Comparison of ENCODE assay signal across 23 cellular contexts in the genomic region with DNA sequence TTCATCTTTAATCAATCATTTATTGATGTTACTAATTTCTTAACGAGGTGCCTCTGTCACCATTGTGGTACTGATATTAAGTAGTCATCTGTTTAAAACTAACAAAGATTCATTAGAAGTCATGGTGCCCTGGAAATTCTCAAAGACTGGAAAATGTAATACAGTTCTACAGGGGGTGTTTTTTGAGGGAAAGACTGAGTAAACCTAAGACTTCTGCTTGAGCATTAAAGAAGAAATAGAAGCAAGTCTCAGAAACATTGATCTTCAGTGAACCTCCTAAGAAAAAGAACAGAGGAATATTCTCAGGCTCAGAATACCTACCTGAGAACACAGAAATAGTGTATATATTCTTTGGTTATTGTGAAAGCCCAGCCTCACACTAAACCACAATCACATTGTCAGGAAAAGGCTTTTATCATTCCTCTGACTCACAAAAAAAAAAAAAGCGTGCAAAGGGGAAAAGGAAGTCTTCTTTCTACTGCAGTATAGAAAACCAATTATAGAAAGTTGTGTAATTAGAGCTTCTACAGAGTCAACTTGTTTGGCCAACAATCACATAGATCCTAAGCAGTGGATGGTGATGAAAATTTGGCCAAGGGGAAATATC.
DNase-seq lines count a peak whose midpoint lies in the region; ATAC-seq, FAIRE-seq and TF ChIP-seq lines count a peak whose summit lies in the region.
"Had no signal": no experiment of that assay in that cellular context is flagged by ENCODE, and none has a peak within 500 bp of the region (broad histone marks: within the 10 kb centered on the region; RNA-seq: fewer than 3 reads in every experiment).

No MANE protein-coding gene starts in this region.

- no TSS peak for BruUV-seq in PC-3 (replicated peaks; lab: Mats Ljungman, UMichigan)

- no peak overlapping the region for H3K27ac ChIP-seq in PC-3 (ENCODE audit: low read length)
- H3K27ac ChIP-seq: right atrium auricular region had no signal

- H3K4me1 Mint-ChIP-seq in natural killer cell treated with Interleukin-12 subunit alpha and Interleukin-12 subunit beta and Interleukin-15 and Interleukin-18, amount 100 ng/mL, for 72 hours (ENCODE audit: low read depth in 2 of 2): peaks cover 0 to 8% of the 10 kb centered on the region in 2 donors
- peaks cover 6 to 8% of the 10 kb centered on the region in 2 donors for H3K4me1 Mint-ChIP-seq in natural killer cell
- H3K4me1 Mint-ChIP-seq: stimulated activated memory B cell treated with anti-CD40 and anti-IgM and Interleukin-4, amounts not matched to agents 10 μg/mL and 1 μg/mL and 100 μg/mL, for 72 hours had no signal

- POLR2A ChIA-PET in PC-3 (lab: Charles Lee; ENCODE audit: unreplicated experiment): no interaction called here

- H3K9ac ChIP-seq in PC-3 (ENCODE audit: low read length): no peak overlapping the region

- H3K9me3 ChIP-seq in PC-3 (ENCODE audit: low read length): no peaks in the 10 kb centered on the region
- H3K9me3 ChIP-seq: right atrium auricular region had no signal

- intact Hi-C loops in natural killer cell (cut with micrococcal nuclease): no loop called here
- intact Hi-C loops in PC-3 (cut with micrococcal nuclease): no loop called here

- H3K27me3 ChIP-seq in PC-3 (ENCODE audit: low read length): no peaks in the 10 kb centered on the region
- peaks cover 2% of the 10 kb centered on the region for H3K27me3 ChIP-seq in bronchial epithelial cell (ENCODE audit: control insufficient read depth, insufficient read depth, low read length)
- H3K27me3 ChIP-seq: right atrium auricular region had no signal

- peak overlapping the region; percentile 11 for H3K4me3 Mint-ChIP-seq in natural killer cell treated with Interleukin-12 subunit alpha and Interleukin-12 subunit beta and Interleukin-15 and Interleukin-18, amount 100 ng/mL, for 72 hours
- no peak overlapping the region for H3K4me3 Mint-ChIP-seq in natural killer cell
- H3K4me3 Mint-ChIP-seq: activated T-helper 1 cell treated with anti-CD3 and anti-CD28 coated beads, Interleukin-12 subunit alpha, Interleukin-12 subunit beta, Interleukin-2, Interleukin-4 antibody, amounts not matched to agents 30 ng/mL and 10 ng/mL and 1 ng/mL, durations not matched to agents 14 hours and 24 hours and 36 hours; CD8-positive, alpha-beta T cell; immature natural killer cell; stimulated activated memory B cell treated with anti-CD40 and anti-IgM and Interleukin-4, amounts not matched to agents 10 μg/mL and 1 μg/mL and 100 μg/mL, for 72 hours; WTC11 had no signal

- no peaks in the 10 kb centered on the region for H3K9me3 Mint-ChIP-seq in natural killer cell treated with Interleukin-12 subunit alpha and Interleukin-12 subunit beta and Interleukin-15 and Interleukin-18, amount 100 ng/mL, for 72 hours
- H3K9me3 Mint-ChIP-seq in natural killer cell: no peaks in the 10 kb centered on the region
- H3K9me3 Mint-ChIP-seq: activated T-helper 1 cell treated with anti-CD3 and anti-CD28 coated beads, Interleukin-12 subunit alpha, Interleukin-12 subunit beta, Interleukin-2, Interleukin-4 antibody, amounts not matched to agents 30 ng/mL and 10 ng/mL and 1 ng/mL, durations not matched to agents 14 hours and 24 hours and 36 hours; CD8-positive, alpha-beta T cell; immature natural killer cell; stimulated activated memory B cell treated with anti-CD40 and anti-IgM and Interleukin-4, amounts not matched to agents 10 μg/mL and 1 μg/mL and 100 μg/mL, for 72 hours; WTC11 had no signal

- no peak overlapping the region for H2AFZ ChIP-seq in PC-3 (ENCODE audit: low read length)

- no peaks in the 10 kb centered on the region for H3F3A ChIP-seq in PC-3 (ENCODE audit: low read length, unreplicated experiment)

- H3K27me3 Mint-ChIP-seq in natural killer cell treated with Interleukin-12 subunit alpha and Interleukin-12 subunit beta and Interleukin-15 and Interleukin-18, amount 100 ng/mL, for 72 hours: no peaks in the 10 kb centered on the region
- peaks cover 0 to 2% of the 10 kb centered on the region in 2 donors for H3K27me3 Mint-ChIP-seq in natural killer cell (ENCODE audit: low read depth in 2 of 2)
- H3K27me3 Mint-ChIP-seq: stimulated activated memory B cell treated with anti-CD40 and anti-IgM and Interleukin-4, amounts not matched to agents 10 μg/mL and 1 μg/mL and 100 μg/mL, for 72 hours had no signal

- H3K36me3 Mint-ChIP-seq in natural killer cell treated with Interleukin-12 subunit alpha and Interleukin-12 subunit beta and Interleukin-15 and Interleukin-18, amount 100 ng/mL, for 72 hours: no peaks in the 10 kb centered on the region
- no peaks in the 10 kb centered on the region for H3K36me3 Mint-ChIP-seq in natural killer cell
- H3K36me3 Mint-ChIP-seq: CD8-positive, alpha-beta T cell; immature natural killer cell; stimulated activated memory B cell treated with anti-CD40 and anti-IgM and Interleukin-4, amounts not matched to agents 10 μg/mL and 1 μg/mL and 100 μg/mL, for 72 hours; WTC11 had no signal

- H3K79me2 ChIP-seq in PC-3 (ENCODE audit: low read length): no peaks in the 10 kb centered on the region

- no peaks in the 10 kb centered on the region for H4K20me1 ChIP-seq in PC-3 (ENCODE audit: low read length)

- H3K4me3 ChIP-seq in PC-3 (ENCODE audit: low read length): no peak overlapping the region
- no peak overlapping the region for H3K4me3 ChIP-seq in bronchial epithelial cell (ENCODE audit: low read depth, low read length)
- H3K4me3 ChIP-seq: right atrium auricular region had no signal

- no peak for FAIRE-seq in bronchial epithelial cell (lab: Jason Lieb, UNC)
- FAIRE-seq: GM12892 had no signal

- no peak for TF ChIP-seq CTCF in natural killer cell (IDR thresholded peaks at IDR 0.05)
- no peak for TF ChIP-seq CTCF in PC-3 (conservative IDR thresholded peaks at IDR 0.05; ENCODE audit: low read depth, low read length)
- TF ChIP-seq CTCF in bronchial epithelial cell (IDR thresholded peaks at IDR 0.05; ENCODE audit: insufficient read depth, low read length, severe bottlenecking): no peak

- peaks cover 6% of the 10 kb centered on the region; the same call in 1 of the 2 replicates for H3K4me1 ChIP-seq in PC-3 (ENCODE audit: insufficient read depth, low read length)
- H3K4me1 ChIP-seq: right atrium auricular region had no signal

- CTCF ChIA-PET in PC-3 (lab: Charles Lee): no interaction called here

- H3K36me3 ChIP-seq in PC-3 (ENCODE audit: low read depth, low read length): no peaks in the 10 kb centered on the region
- no peaks in the 10 kb centered on the region for H3K36me3 ChIP-seq in bronchial epithelial cell (ENCODE audit: control insufficient read depth, insufficient read depth, low read length)
- H3K36me3 ChIP-seq: right atrium auricular region had no signal

- ATAC-seq in natural killer cell treated with Interleukin-12 subunit alpha and Interleukin-12 subunit beta and Interleukin-15 and Interleukin-18, amount 100 ng/mL, for 72 hours: peak; percentile 70 to 78
- ATAC-seq in natural killer cell: no peak
- no peak for ATAC-seq in PC-3
- ATAC-seq: CD8-positive, alpha-beta T cell; stimulated activated memory B cell treated with anti-CD40 and anti-IgM and Interleukin-4, amounts not matched to agents 10 μg/mL and 1 μg/mL and 100 μg/mL, for 72 hours; WTC11 had no signal

- H3K4me2 ChIP-seq in PC-3 (ENCODE audit: low read length): no peak overlapping the region

- no peaks in the 10 kb centered on the region for H3K9me2 ChIP-seq in PC-3 (replicated peaks; ENCODE audit: low read length)

- H3K27ac Mint-ChIP-seq in natural killer cell treated with Interleukin-12 subunit alpha and Interleukin-12 subunit beta and Interleukin-15 and Interleukin-18, amount 100 ng/mL, for 72 hours: peak overlapping the region in 1 of 2 donors; percentile 26
- no peak overlapping the region for H3K27ac Mint-ChIP-seq in natural killer cell
- H3K27ac Mint-ChIP-seq: activated T-helper 1 cell treated with anti-CD3 and anti-CD28 coated beads, Interleukin-12 subunit alpha, Interleukin-12 subunit beta, Interleukin-2, Interleukin-4 antibody, amounts not matched to agents 30 ng/mL and 10 ng/mL and 1 ng/mL, durations not matched to agents 14 hours and 24 hours and 36 hours; CD8-positive, alpha-beta T cell; stimulated activated memory B cell treated with anti-CD40 and anti-IgM and Interleukin-4, amounts not matched to agents 10 μg/mL and 1 μg/mL and 100 μg/mL, for 72 hours; WTC11 had no signal

- no peak for DNase-seq in natural killer cell treated with Interleukin-12 subunit alpha and Interleukin-12 subunit beta and Interleukin-15 and Interleukin-18, amount 100 ng/mL, for 72 hours (ENCODE audit: low spot score)
- no peak for DNase-seq in natural killer cell
- DNase-seq in PC-3: peak; percentile 9
- DNase-seq in bronchial epithelial cell (ENCODE audit: low read depth): peak; percentile 71
- no peak for DNase-seq in stimulated activated CD4-positive, alpha-beta T cell treated with anti-CD3 and anti-CD28 coated beads, Interleukin-15, amount 100 ng/mL, for 24 hours
- no peak for DNase-seq in mucosa of gallbladder (ENCODE audit: low spot score)
- no peak for DNase-seq in NCI-H446 treated with DMSO at 0.1 percent for 48 hours (lab: John Stamatoyannopoulos, UW)
- DNase-seq in iPS-NIHi7 (ENCODE audit: extremely low spot score): no peak
- DNase-seq: amygdala; CD8-positive, alpha-beta T cell; cerebellar nuclear complex; DMS53; effector memory CD4-positive, alpha-beta T cell; head of caudate nucleus; immature natural killer cell; NCI-H187; Right ventricle myocardium superior; T-helper 2 cell had no signal

Comparison
In these comparisons a context has a peak if more than half of its experiments do, and no peak if none do; other contexts are left out.
1. ATAC-seq: peak in natural killer cell treated with Interleukin-12 subunit alpha and Interleukin-12 subunit beta and Interleukin-15 and Interleukin-18, amount 100 ng/mL, for 72 hours (2 of 2); none in natural killer cell (0 of 3) and PC-3 (single experiment).
2. DNase-seq: peak in PC-3 (single experiment) and bronchial epithelial cell (single experiment); none in natural killer cell treated with Interleukin-12 subunit alpha and Interleukin-12 subunit beta and Interleukin-15 and Interleukin-18, amount 100 ng/mL, for 72 hours (single experiment), natural killer cell (single experiment), stimulated activated CD4-positive, alpha-beta T cell treated with anti-CD3 and anti-CD28 coated beads, Interleukin-15, amount 100 ng/mL, for 24 hours (single experiment), mucosa of gallbladder (single experiment), NCI-H446 treated with DMSO at 0.1 percent for 48 hours (single experiment) and iPS-NIHi7 (single experiment).